ENCODE assay signal across 9 cellular contexts in the genomic region with DNA sequence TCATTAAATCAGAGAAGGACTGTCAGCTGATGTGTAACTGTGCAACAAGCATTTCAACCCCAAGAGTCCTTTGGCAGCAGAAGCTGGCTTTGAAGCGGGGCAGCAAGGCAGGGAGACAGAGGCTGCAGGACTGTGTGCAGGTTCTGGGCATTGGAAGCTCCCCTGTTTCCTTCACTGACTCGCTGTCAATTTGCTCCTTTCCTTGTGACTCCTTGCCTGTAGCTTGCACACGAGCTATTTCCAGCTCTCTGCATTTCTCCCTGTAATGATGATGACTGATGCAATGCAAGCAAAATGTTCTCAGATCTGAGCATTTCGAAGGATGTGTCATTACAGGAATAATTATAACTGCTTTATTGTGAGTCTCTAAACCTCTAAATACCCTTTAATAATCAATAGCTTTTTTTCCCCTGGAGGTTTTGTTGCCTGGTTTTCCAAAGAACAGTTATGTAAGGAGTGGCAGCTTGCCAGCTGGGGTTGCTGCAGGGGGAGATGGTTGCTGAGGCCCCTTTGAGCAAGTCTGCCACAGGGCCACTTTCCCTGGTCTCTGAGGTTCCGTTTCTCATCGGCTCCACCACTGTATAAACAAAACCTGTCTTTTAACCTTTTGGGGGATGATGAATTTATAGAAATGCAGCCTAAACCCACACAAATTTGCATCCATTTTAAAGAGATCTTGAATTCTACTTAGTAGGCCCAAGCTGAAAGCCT. TPM values are rescaled to one million over a fixed set of nuclear protein-coding genes. Genes with fewer than 3 reads are reported as not detected.
A peak's percentile ranks its signal among the peaks of the same experiment; 100 is the strongest.
DNase-seq lines count a peak whose midpoint lies in the region; ATAC-seq and TF ChIP-seq lines count a peak whose summit lies in the region.
"Had no signal": no experiment of that assay in that cellular context is flagged by ENCODE, and none has a peak within 500 bp of the region (broad histone marks: within the 10 kb centered on the region; RNA-seq: fewer than 3 reads in every experiment).

No MANE protein-coding gene starts in this region.

- no peaks in the 10 kb centered on the region for H3K36me3 Mint-ChIP-seq in stimulated activated memory B cell treated with anti-CD40 and anti-IgM and Interleukin-4, amounts not matched to agents 10 μg/mL and 1 μg/mL and 100 μg/mL, for 72 hours

- no peak overlapping the region for H3K27ac ChIP-seq in HEK293 (ENCODE audit: extremely low read depth, low read depth, low read length)

- H3K36me3 ChIP-seq in HEK293 (ENCODE audit: control insufficient read depth in 2 of 2, insufficient read depth in 1 of 2, low read length in 2 of 2): no peaks in the 10 kb centered on the region

- no peaks in the 10 kb centered on the region for H3K9me3 Mint-ChIP-seq in stimulated activated memory B cell treated with anti-CD40 and anti-IgM and Interleukin-4, amounts not matched to agents 10 μg/mL and 1 μg/mL and 100 μg/mL, for 72 hours

- POLR2A ChIA-PET in HEK293 (lab: Yijun Ruan, JAX): no interaction called here

- DNase-seq in astrocyte of the spinal cord (ENCODE audit: low read depth, low spot score) (peak; percentile 34), head of caudate nucleus (peak in 38 of 42 donors; percentile 32 to 86 (median 58)), cerebellum (ENCODE audit: low spot score) (no peak)
- no peak for DNase-seq in activated CD4-positive, alpha-beta T cell treated with anti-CD3 and anti-CD28 coated beads for 48 hours
- DNase-seq: GDM1, NCI-H510A had no signal

- no peaks in the 10 kb centered on the region for H3K9me3 ChIP-seq in HEK293 (ENCODE audit: control insufficient read depth, insufficient read depth, low read depth, low read length)

- no peak for ATAC-seq in stimulated activated memory B cell treated with anti-CD40 and anti-IgM and Interleukin-4, amounts not matched to agents 10 μg/mL and 1 μg/mL and 100 μg/mL, for 72 hours
- no peak for ATAC-seq in GM18502 (IDR thresholded peaks at IDR 0.05; ENCODE audit: poor library complexity, unreplicated experiment)

- TF ChIP-seq CTCF in HEK293 (tag by site-specific recombination; IDR thresholded peaks at IDR 0.05) (no peak), astrocyte of the spinal cord (IDR thresholded peaks at IDR 0.05; ENCODE audit: low read depth, low read length) (no peak)

- intact Hi-C loops in head of caudate nucleus (cut with DNase I): no loop called here

- CTCF ChIA-PET in HEK293 (lab: Yijun Ruan, JAX): interaction anchor here (0.6 kb wide), 1 partner anchor 909 kb away, joined by 3 read pairs; a partner anchor contains a TSS

- in situ Hi-C loops in astrocyte of the spinal cord (cut with HindIII; ENCODE audit: low sequenced_read_pairs): no loop called here

- H3K27ac Mint-ChIP-seq in stimulated activated memory B cell treated with anti-CD40 and anti-IgM and Interleukin-4, amounts not matched to agents 10 μg/mL and 1 μg/mL and 100 μg/mL, for 72 hours: peak overlapping the region; percentile 55

- no peaks in the 10 kb centered on the region for H3K27me3 Mint-ChIP-seq in stimulated activated memory B cell treated with anti-CD40 and anti-IgM and Interleukin-4, amounts not matched to agents 10 μg/mL and 1 μg/mL and 100 μg/mL, for 72 hours

- no peak overlapping the region for H3K4me3 ChIP-seq in HEK293 (ENCODE audit: low read depth, low read length)
- H3K4me3 ChIP-seq in astrocyte of the spinal cord (ENCODE audit: low read depth, low read length): no peak overlapping the region

- no peak overlapping the region for H3K4me3 Mint-ChIP-seq in stimulated activated memory B cell treated with anti-CD40 and anti-IgM and Interleukin-4, amounts not matched to agents 10 μg/mL and 1 μg/mL and 100 μg/mL, for 72 hours

- H3K4me1 ChIP-seq in HEK293 (ENCODE audit: control insufficient read depth, insufficient read depth, low read length): peaks cover 6% of the 10 kb centered on the region; the same call in 1 of the 2 replicates

- peaks cover 10% of the 10 kb centered on the region for H3K4me1 Mint-ChIP-seq in stimulated activated memory B cell treated with anti-CD40 and anti-IgM and Interleukin-4, amounts not matched to agents 10 μg/mL and 1 μg/mL and 100 μg/mL, for 72 hours

TF ChIP-seq in HEK293, 187 proteins besides CTCF, POLR2A, EP300 and RAD21:
- TF ChIP-seq ZNF561 (tag by site-specific recombination; IDR thresholded peaks at IDR 0.05; ENCODE audit: borderline replicate concordance) (no peak), SCRT2 (tag by site-specific recombination; IDR thresholded peaks at IDR 0.05) (0 out of 2 replicates have a peak, but pooled peaks have one; percentile 9), ZNF629 (tag by site-specific recombination; IDR thresholded peaks at IDR 0.05) (no peak), ZNF223 (tag by site-specific recombination; IDR thresholded peaks at IDR 0.05) (no peak)

RNA-seq across cellular contexts. Expression of a gene that starts 2.9 kb away (rescaled TPM):
- 5.2 TPM for total RNA-seq in cerebellum

RNA-seq across cellular contexts. Expression of a gene that starts 37.8 kb away (rescaled TPM):
- 74.8 TPM for total RNA-seq in cerebellum

Comparison
In these comparisons a context has a peak if more than half of its experiments do, and no peak if none do; other contexts are left out.
1. DNase-seq: peak in astrocyte of the spinal cord (single experiment) and head of caudate nucleus (38 of 42); none in cerebellum (single experiment) and activated CD4-positive, alpha-beta T cell treated with anti-CD3 and anti-CD28 coated beads for 48 hours (single experiment).